Comparison of ENCODE assay signal across 35 cellular contexts in genomic region chr11:24624432-24624831, GRCh38.
"Had no signal": no experiment of that assay in that cellular context is flagged by ENCODE, and none has a peak within 500 bp of the region (broad histone marks: within the 10 kb centered on the region; RNA-seq: fewer than 3 reads in every experiment).

No MANE protein-coding gene starts in this region.

- H3K36me3 Mint-ChIP-seq: activated CD4-positive, alpha-beta memory T cell treated with anti-CD3 and anti-CD28 coated beads for 36 hours; activated naive CD8-positive, alpha-beta T cell; activated naive CD8-positive, alpha-beta T cell treated with anti-CD3 and anti-CD28 coated beads, Interleukin-2, amount 10 ng/mL, durations not matched to agents 7 days and 5 days; brain had no signal

- DNase-seq: activated B cell treated with CpG ODN at 0.5 μM for 24 hours; activated CD4-positive, alpha-beta memory T cell treated with anti-CD3 and anti-CD28 coated beads for 36 hours; activated CD4-positive, alpha-beta T cell treated with anti-CD3 and anti-CD28 coated beads for 4 hours; activated CD4-positive, alpha-beta T cell treated with anti-CD3 and anti-CD28 coated beads, Interleukin-2, amount 10 ng/mL, durations not matched to agents 24 days and 14 days; activated CD4-positive, alpha-beta T cell treated with anti-CD3 and anti-CD28 coated beads, Interleukin-2, amount 50 U/mL, for 1 hour; activated CD4-positive, alpha-beta T cell treated with anti-CD3 and anti-CD28 coated beads, Interleukin-2, amount 50 U/mL, for 4 hours; activated CD4-positive, CD25-positive, alpha-beta regulatory T cell treated with anti-CD3 and anti-CD28 coated beads, Interleukin-2, amount 50 U/mL, for 72 hours; activated CD8-positive, alpha-beta memory T cell treated with anti-CD3 and anti-CD28 coated beads, Interleukin-2, amount 50 U/mL, for 4 hours; activated CD8-positive, alpha-beta T cell treated with anti-CD3 and anti-CD28 coated beads for 36 hours; activated effector memory CD4-positive, alpha-beta T cell treated with anti-CD3 and anti-CD28 coated beads, Interleukin-2, amount 50 U/mL, for 16 hours; activated gamma-delta T cell treated with Interleukin-2 at 50 U/mL for 16 hours; activated naive CD4-positive, alpha-beta T cell; activated naive CD4-positive, alpha-beta T cell treated with anti-CD3 and anti-CD28 coated beads for 36 hours; activated naive CD4-positive, alpha-beta T cell treated with anti-CD3 and anti-CD28 coated beads, Interleukin-2, amount 50 U/mL, for 16 hours; activated naive CD8-positive, alpha-beta T cell treated with anti-CD3 and anti-CD28 coated beads, Interleukin-2, amount 10 ng/mL, durations not matched to agents 7 days and 5 days; activated naive CD8-positive, alpha-beta T cell treated with anti-CD3 and anti-CD28 coated beads, Interleukin-2, amount 50 U/mL, for 24 hours; activated T-cell treated with anti-CD3 and anti-CD28 coated beads for 4 hours; activated T-cell treated with anti-CD3 and anti-CD28 coated beads, Interleukin-2, amount 50 U/mL, for 1 hour; activated T-cell treated with anti-CD3 and anti-CD28 coated beads, Interleukin-2, amount 50 U/mL, for 4 hours; activated T-cell treated with anti-CD3 and anti-CD28 coated beads, Interleukin-2, amount 50 U/mL, for 72 hours; amygdala; anterior cingulate cortex; caudate nucleus; cerebellar nuclear complex; T-helper 1 cell; T-helper 2 cell; T-helper 9 cell had no signal

- H3K36me3 ChIP-seq: ascending aorta, cardiac muscle cell had no signal

- H3K9me3 Mint-ChIP-seq: activated B cell treated with CpG ODN at 0.5 μM for 24 hours; activated CD4-positive, alpha-beta T cell treated with anti-CD3 and anti-CD28 coated beads, Interleukin-2, amount 10 ng/mL, durations not matched to agents 24 days and 14 days; activated naive CD8-positive, alpha-beta T cell treated with anti-CD3 and anti-CD28 coated beads, Interleukin-2, amount 50 U/mL, for 24 hours; activated T-helper 1 cell treated with anti-CD3 and anti-CD28 coated beads, Interleukin-12 subunit alpha, Interleukin-12 subunit beta, Interleukin-2, Interleukin-4 antibody, amounts not matched to agents 30 ng/mL and 10 ng/mL and 1 ng/mL, durations not matched to agents 14 hours and 24 hours and 36 hours; brain; T-helper 1 cell treated with Interleukin-12 subunit alpha and Interleukin-12 subunit beta and Interleukin-4 antibody, amounts not matched to agents 30 μg/mL and 1 μg/mL, for 36 hours had no signal

- H3K4me1 ChIP-seq: ascending aorta had no signal

- H3K9me3 ChIP-seq: ascending aorta had no signal

- H3K4me3 ChIP-seq: ascending aorta, cardiac muscle cell had no signal

- H3K27ac Mint-ChIP-seq: activated B cell treated with CpG ODN at 0.5 μM for 24 hours; activated CD4-positive, alpha-beta memory T cell treated with anti-CD3 and anti-CD28 coated beads for 36 hours; activated CD4-positive, alpha-beta T cell treated with anti-CD3 and anti-CD28 coated beads, Interleukin-2, amount 10 ng/mL, durations not matched to agents 24 days and 14 days; activated CD8-positive, alpha-beta T cell treated with anti-CD3 and anti-CD28 coated beads for 36 hours; activated naive CD4-positive, alpha-beta T cell treated with anti-CD3 and anti-CD28 coated beads for 36 hours; activated naive CD8-positive, alpha-beta T cell; activated naive CD8-positive, alpha-beta T cell treated with anti-CD3 and anti-CD28 coated beads, Interleukin-2, amount 10 ng/mL, durations not matched to agents 7 days and 5 days; activated naive CD8-positive, alpha-beta T cell treated with anti-CD3 and anti-CD28 coated beads, Interleukin-2, amount 50 U/mL, for 24 hours; activated T-cell treated with anti-CD3 and anti-CD28 coated beads, Interleukin-2, amount 50 U/mL, for 72 hours; activated T-helper 1 cell treated with anti-CD3 and anti-CD28 coated beads, Interleukin-12 subunit alpha, Interleukin-12 subunit beta, Interleukin-2, Interleukin-4 antibody, amounts not matched to agents 30 ng/mL and 10 ng/mL and 1 ng/mL, durations not matched to agents 14 hours and 24 hours and 36 hours; activated T-helper 17 cell treated with anti-CD3 and anti-CD28 coated beads, Interleukin-2, amount 50 U/mL, for 72 hours; brain; T-helper 1 cell treated with Interleukin-12 subunit alpha and Interleukin-12 subunit beta and Interleukin-4 antibody, amounts not matched to agents 30 μg/mL and 1 μg/mL, for 36 hours; T-helper 2 cell treated with Interferon-gamma antibody and Interleukin-4, amounts not matched to agents 5 μg/mL and 100 μg/mL, for 36 hours had no signal

- ATAC-seq: activated CD8-positive, alpha-beta T cell treated with anti-CD3 and anti-CD28 coated beads for 36 hours; activated naive CD8-positive, alpha-beta T cell treated with anti-CD3 and anti-CD28 coated beads, Interleukin-2, amount 50 U/mL, for 24 hours; activated T-cell treated with anti-CD3 and anti-CD28 coated beads, Interleukin-2, amount 50 U/mL, for 4 hours; activated T-cell treated with anti-CD3 and anti-CD28 coated beads, Interleukin-2, amount 50 U/mL, for 72 hours; activated T-helper 17 cell treated with anti-CD3 and anti-CD28 coated beads, Interleukin-2, amount 50 U/mL, for 72 hours had no signal
